ENCODE assay signal across 1 cellular context in the genomic region with DNA sequence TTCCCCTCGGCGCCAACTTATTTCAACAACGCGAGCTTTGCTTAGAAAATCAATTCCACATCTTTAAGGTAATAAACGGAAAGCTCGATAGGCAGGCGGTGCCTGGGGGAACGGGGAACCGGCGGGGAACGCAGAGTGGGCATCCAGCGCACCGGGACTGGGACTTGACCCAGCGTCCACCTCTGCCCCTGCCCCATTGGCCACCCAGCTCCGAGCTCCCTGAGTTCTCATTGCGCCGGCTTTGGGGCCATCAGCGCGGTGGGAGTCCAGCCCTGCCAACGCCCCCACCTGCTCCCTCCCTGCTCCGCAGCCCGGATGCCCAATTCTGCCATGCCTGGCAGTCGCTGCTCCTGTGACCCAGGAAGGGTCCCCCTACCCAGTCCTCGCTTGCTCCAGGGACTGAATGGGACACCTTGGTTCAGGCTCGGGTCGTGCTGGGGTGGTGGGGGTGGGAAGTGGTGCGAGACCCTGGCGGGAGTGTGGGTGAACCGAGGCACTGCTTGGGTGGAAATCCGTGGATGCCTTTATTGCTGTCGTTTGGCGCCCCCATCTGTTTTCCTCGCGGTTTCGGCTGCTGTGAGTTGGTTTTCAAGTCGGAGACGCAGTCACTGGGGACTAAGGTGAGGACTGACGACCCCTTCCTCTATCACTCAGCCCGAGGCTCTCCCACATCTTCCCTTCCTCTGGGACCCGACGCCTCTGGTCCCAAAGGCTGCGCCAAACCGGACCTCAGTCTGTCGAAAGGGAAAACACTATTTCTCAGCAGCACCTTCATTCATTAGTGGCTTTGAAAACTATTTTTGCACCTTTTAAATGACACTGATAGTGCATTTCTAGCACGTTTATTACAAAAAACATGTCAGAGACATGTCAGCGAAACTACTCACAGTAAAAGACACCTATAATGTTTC.
TF ChIP-seq lines count a peak whose summit lies in the region.

No MANE protein-coding gene starts in this region.

TF ChIP-seq in GM12878, 131 proteins besides CTCF, POLR2A, EP300 and RAD21:
- TF ChIP-seq BCL11A (IDR thresholded peaks at IDR 0.05; ENCODE audit: low read depth, low read length) (no peak), CEBPB (IDR thresholded peaks at IDR 0.05; ENCODE audit: borderline replicate concordance in 1 of 2, low read depth in 2 of 2, low read length in 2 of 2) (no peak), SMC3 (IDR thresholded peaks at IDR 0.05; ENCODE audit: borderline replicate concordance, low read length) (peak; percentile 34)
- TF ChIP-seq, protein P1, sequence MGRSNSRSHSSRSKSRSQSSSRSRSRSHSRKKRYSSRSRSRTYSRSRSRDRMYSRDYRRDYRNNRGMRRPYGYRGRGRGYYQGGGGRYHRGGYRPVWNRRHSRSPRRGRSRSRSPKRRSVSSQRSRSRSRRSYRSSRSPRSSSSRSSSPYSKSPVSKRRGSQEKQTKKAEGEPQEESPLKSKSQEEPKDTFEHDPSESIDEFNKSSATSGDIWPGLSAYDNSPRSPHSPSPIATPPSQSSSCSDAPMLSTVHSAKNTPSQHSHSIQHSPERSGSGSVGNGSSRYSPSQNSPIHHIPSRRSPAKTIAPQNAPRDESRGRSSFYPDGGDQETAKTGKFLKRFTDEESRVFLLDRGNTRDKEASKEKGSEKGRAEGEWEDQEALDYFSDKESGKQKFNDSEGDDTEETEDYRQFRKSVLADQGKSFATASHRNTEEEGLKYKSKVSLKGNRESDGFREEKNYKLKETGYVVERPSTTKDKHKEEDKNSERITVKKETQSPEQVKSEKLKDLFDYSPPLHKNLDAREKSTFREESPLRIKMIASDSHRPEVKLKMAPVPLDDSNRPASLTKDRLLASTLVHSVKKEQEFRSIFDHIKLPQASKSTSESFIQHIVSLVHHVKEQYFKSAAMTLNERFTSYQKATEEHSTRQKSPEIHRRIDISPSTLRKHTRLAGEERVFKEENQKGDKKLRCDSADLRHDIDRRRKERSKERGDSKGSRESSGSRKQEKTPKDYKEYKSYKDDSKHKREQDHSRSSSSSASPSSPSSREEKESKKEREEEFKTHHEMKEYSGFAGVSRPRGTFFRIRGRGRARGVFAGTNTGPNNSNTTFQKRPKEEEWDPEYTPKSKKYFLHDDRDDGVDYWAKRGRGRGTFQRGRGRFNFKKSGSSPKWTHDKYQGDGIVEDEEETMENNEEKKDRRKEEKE (IDR thresholded peaks at IDR 0.05), result no peak
